17 cellular contexts compared by ENCODE assay signal in the genomic region with DNA sequence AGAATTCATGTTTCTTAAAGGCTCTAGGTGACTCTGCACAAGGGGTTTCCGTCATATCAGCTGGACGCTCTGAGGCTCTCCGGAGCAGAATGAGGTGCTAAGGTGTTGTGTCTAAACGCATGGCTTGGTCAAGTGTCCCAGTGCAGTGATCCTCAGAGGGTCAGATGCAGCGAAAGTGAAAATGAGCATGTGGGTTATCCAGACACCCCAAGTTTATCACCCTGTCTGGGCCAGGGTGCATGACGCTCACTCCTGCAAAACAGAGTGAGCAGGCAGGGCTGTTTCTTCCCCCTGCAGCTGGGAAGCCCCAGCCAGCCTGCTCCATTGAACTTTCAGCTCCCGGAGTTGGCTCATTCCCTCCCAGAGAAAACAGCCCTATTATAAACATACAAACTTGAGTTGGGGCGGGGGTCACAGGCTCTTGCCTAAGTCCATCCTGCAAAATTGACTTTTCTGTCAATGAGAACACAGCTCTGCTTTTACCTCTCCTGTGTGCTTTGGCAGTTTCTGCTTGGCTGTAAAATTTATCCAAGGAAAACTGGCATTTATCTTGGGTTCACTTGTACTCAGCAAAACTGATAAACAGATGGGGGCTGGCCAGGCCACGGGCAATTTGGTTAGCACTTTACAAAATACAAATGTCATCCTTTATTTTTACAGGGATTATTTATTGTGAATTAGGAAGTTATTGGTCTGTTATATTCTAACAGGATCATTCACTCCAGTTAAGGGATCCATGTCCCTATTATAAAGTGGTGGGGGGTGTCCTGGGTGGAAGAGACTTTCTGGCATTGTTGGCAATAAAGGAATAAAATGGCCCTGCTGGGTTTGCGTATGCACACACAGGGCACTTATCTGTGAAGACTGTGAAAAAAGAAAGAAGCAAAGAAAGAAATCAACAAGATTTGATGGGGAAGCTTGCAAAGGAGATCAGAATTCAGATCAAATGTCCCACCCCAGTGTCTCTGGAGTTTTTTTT.
"Had no signal": no experiment of that assay in that cellular context is flagged by ENCODE, and none has a peak within 500 bp of the region (broad histone marks: within the 10 kb centered on the region; RNA-seq: fewer than 3 reads in every experiment).

No MANE protein-coding gene starts in this region.

- ATAC-seq: activated naive CD4-positive, alpha-beta T cell treated with anti-CD3 and anti-CD28 coated beads, Interleukin-2, amount 50 U/mL, for 72 hours; activated T-cell treated with anti-CD3 and anti-CD28 coated beads, Interleukin-2, amount 50 U/mL, for 72 hours; body of pancreas; left ventricle myocardium superior; stimulated activated memory B cell treated with anti-CD40 and anti-IgM and Interleukin-4, amounts not matched to agents 10 μg/mL and 1 μg/mL and 100 μg/mL, for 72 hours had no signal

- H3K27me3 Mint-ChIP-seq: activated CD4-positive, alpha-beta T cell treated with anti-CD3 and anti-CD28 coated beads, Interleukin-2, amount 10 ng/mL, durations not matched to agents 24 days and 14 days; stimulated activated memory B cell treated with anti-CD40 and anti-IgM and Interleukin-4, amounts not matched to agents 10 μg/mL and 1 μg/mL and 100 μg/mL, for 72 hours had no signal

- H3K4me1 ChIP-seq: colonic mucosa, esophagus muscularis mucosa, tibial artery, uterus had no signal

- DNase-seq: activated CD4-positive, alpha-beta T cell treated with anti-CD3 and anti-CD28 coated beads, Interleukin-2, amount 10 ng/mL, durations not matched to agents 24 days and 14 days; activated CD4-positive, CD25-positive, alpha-beta regulatory T cell; activated CD8-positive, alpha-beta memory T cell treated with anti-CD3 and anti-CD28 coated beads, Interleukin-2, amount 50 U/mL, for 48 hours; activated gamma-delta T cell; activated T-cell treated with anti-CD3 and anti-CD28 coated beads, Interleukin-2, amount 50 U/mL, for 72 hours; body of pancreas; central memory CD4-positive, alpha-beta T cell; colonic mucosa; hypothalamus; left ventricle myocardium superior; ovary; tibial artery; uterus had no signal

- FAIRE-seq: TTC549 had no signal

- H3K4me1 Mint-ChIP-seq: activated CD4-positive, alpha-beta T cell treated with anti-CD3 and anti-CD28 coated beads, Interleukin-2, amount 10 ng/mL, durations not matched to agents 24 days and 14 days; stimulated activated memory B cell treated with anti-CD40 and anti-IgM and Interleukin-4, amounts not matched to agents 10 μg/mL and 1 μg/mL and 100 μg/mL, for 72 hours had no signal

- H3K36me3 Mint-ChIP-seq: activated naive CD4-positive, alpha-beta T cell treated with anti-CD3 and anti-CD28 coated beads, Interleukin-2, amount 50 U/mL, for 72 hours; stimulated activated memory B cell treated with anti-CD40 and anti-IgM and Interleukin-4, amounts not matched to agents 10 μg/mL and 1 μg/mL and 100 μg/mL, for 72 hours had no signal

- H3K9me3 Mint-ChIP-seq: activated CD4-positive, alpha-beta T cell treated with anti-CD3 and anti-CD28 coated beads, Interleukin-2, amount 10 ng/mL, durations not matched to agents 24 days and 14 days; activated naive CD4-positive, alpha-beta T cell treated with anti-CD3 and anti-CD28 coated beads, Interleukin-2, amount 50 U/mL, for 72 hours; activated T-cell treated with anti-CD3 and anti-CD28 coated beads, Interleukin-2, amount 50 U/mL, for 72 hours; stimulated activated memory B cell treated with anti-CD40 and anti-IgM and Interleukin-4, amounts not matched to agents 10 μg/mL and 1 μg/mL and 100 μg/mL, for 72 hours had no signal

- H3K4me3 ChIP-seq: body of pancreas, colonic mucosa, esophagus muscularis mucosa, ovary, tibial artery, uterus had no signal

- H3K9me3 ChIP-seq: body of pancreas, colonic mucosa, ovary, tibial artery, uterus had no signal

- H3K36me3 ChIP-seq: colonic mucosa, esophagus muscularis mucosa, ovary, tibial artery, uterus had no signal

- H3K27ac Mint-ChIP-seq: activated CD4-positive, alpha-beta T cell treated with anti-CD3 and anti-CD28 coated beads, Interleukin-2, amount 10 ng/mL, durations not matched to agents 24 days and 14 days; activated naive CD4-positive, alpha-beta T cell treated with anti-CD3 and anti-CD28 coated beads, Interleukin-2, amount 50 U/mL, for 72 hours; activated T-cell treated with anti-CD3 and anti-CD28 coated beads, Interleukin-2, amount 50 U/mL, for 72 hours; stimulated activated memory B cell treated with anti-CD40 and anti-IgM and Interleukin-4, amounts not matched to agents 10 μg/mL and 1 μg/mL and 100 μg/mL, for 72 hours had no signal

- H3K27ac ChIP-seq: body of pancreas, colonic mucosa, esophagus muscularis mucosa, ovary, tibial artery, uterus had no signal

- H3K4me3 Mint-ChIP-seq: activated CD4-positive, alpha-beta T cell treated with anti-CD3 and anti-CD28 coated beads, Interleukin-2, amount 10 ng/mL, durations not matched to agents 24 days and 14 days; activated T-cell treated with anti-CD3 and anti-CD28 coated beads, Interleukin-2, amount 50 U/mL, for 72 hours; stimulated activated memory B cell treated with anti-CD40 and anti-IgM and Interleukin-4, amounts not matched to agents 10 μg/mL and 1 μg/mL and 100 μg/mL, for 72 hours had no signal

- H3K27me3 ChIP-seq: body of pancreas, colonic mucosa, ovary, uterus had no signal
